Comparison of ENCODE assay signal across 36 cellular contexts in genomic region chr17:72262748-72263147, GRCh38.
"Had no signal": no experiment of that assay in that cellular context is flagged by ENCODE, and none has a peak within 500 bp of the region (broad histone marks: within the 10 kb centered on the region; RNA-seq: fewer than 3 reads in every experiment).

No MANE protein-coding gene starts in this region.

- H3K27me3 Mint-ChIP-seq: activated CD4-positive, alpha-beta T cell treated with anti-CD3 and anti-CD28 coated beads, Interleukin-2, amount 10 ng/mL, durations not matched to agents 24 days and 14 days had no signal

- H3K36me3 ChIP-seq: adrenal gland, brain microvascular endothelial cell, breast epithelium had no signal

- H3K27ac Mint-ChIP-seq: activated B cell treated with CpG ODN at 0.5 μM for 24 hours; activated CD4-positive, alpha-beta memory T cell treated with anti-CD3 and anti-CD28 coated beads for 36 hours; activated CD4-positive, alpha-beta T cell treated with anti-CD3 and anti-CD28 coated beads, Interleukin-2, amount 10 ng/mL, durations not matched to agents 24 days and 14 days; activated CD8-positive, alpha-beta T cell treated with anti-CD3 and anti-CD28 coated beads for 36 hours; activated naive CD4-positive, alpha-beta T cell treated with anti-CD3 and anti-CD28 coated beads for 36 hours; activated naive CD4-positive, alpha-beta T cell treated with anti-CD3 and anti-CD28 coated beads, Interleukin-2, amount 50 U/mL, for 72 hours; activated naive CD8-positive, alpha-beta T cell treated with anti-CD3 and anti-CD28 coated beads for 36 hours; activated T-cell treated with anti-CD3 and anti-CD28 coated beads, Interleukin-2, amount 50 U/mL, for 72 hours; activated T-helper 1 cell treated with anti-CD3 and anti-CD28 coated beads, Interleukin-12 subunit alpha, Interleukin-12 subunit beta, Interleukin-2, Interleukin-4 antibody, amounts not matched to agents 30 ng/mL and 10 ng/mL and 1 ng/mL, durations not matched to agents 14 hours and 24 hours and 36 hours; activated T-helper 17 cell treated with anti-CD3 and anti-CD28 coated beads, Interleukin-2, amount 50 U/mL, for 72 hours; T-helper 1 cell treated with Interleukin-12 subunit alpha and Interleukin-12 subunit beta and Interleukin-4 antibody, amounts not matched to agents 30 μg/mL and 1 μg/mL, for 36 hours; T-helper 2 cell treated with Interferon-gamma antibody and Interleukin-4, amounts not matched to agents 5 μg/mL and 100 μg/mL, for 36 hours had no signal

- H3K9me3 ChIP-seq: adrenal gland, body of pancreas, breast epithelium had no signal

- H3K27me3 ChIP-seq: adrenal gland, brain microvascular endothelial cell, breast epithelium had no signal

- ATAC-seq: activated CD8-positive, alpha-beta T cell treated with anti-CD3 and anti-CD28 coated beads for 36 hours; activated naive CD4-positive, alpha-beta T cell treated with anti-CD3 and anti-CD28 coated beads, Interleukin-2, amount 50 U/mL, for 72 hours; activated T-cell treated with anti-CD3 and anti-CD28 coated beads, Interleukin-2, amount 50 U/mL, for 4 hours; activated T-cell treated with anti-CD3 and anti-CD28 coated beads, Interleukin-2, amount 50 U/mL, for 72 hours; activated T-helper 17 cell treated with anti-CD3 and anti-CD28 coated beads, Interleukin-2, amount 50 U/mL, for 72 hours; body of pancreas had no signal

- H3K4me3 Mint-ChIP-seq: activated B cell treated with CpG ODN at 0.5 μM for 24 hours; activated CD4-positive, alpha-beta memory T cell treated with anti-CD3 and anti-CD28 coated beads for 36 hours; activated CD4-positive, alpha-beta T cell treated with anti-CD3 and anti-CD28 coated beads, Interleukin-2, amount 10 ng/mL, durations not matched to agents 24 days and 14 days; activated CD8-positive, alpha-beta T cell treated with anti-CD3 and anti-CD28 coated beads for 36 hours; activated naive CD4-positive, alpha-beta T cell treated with anti-CD3 and anti-CD28 coated beads for 36 hours; activated naive CD8-positive, alpha-beta T cell treated with anti-CD3 and anti-CD28 coated beads for 36 hours; activated T-cell treated with anti-CD3 and anti-CD28 coated beads, Interleukin-2, amount 50 U/mL, for 4 hours; activated T-cell treated with anti-CD3 and anti-CD28 coated beads, Interleukin-2, amount 50 U/mL, for 72 hours; activated T-helper 1 cell treated with anti-CD3 and anti-CD28 coated beads, Interleukin-12 subunit alpha, Interleukin-12 subunit beta, Interleukin-2, Interleukin-4 antibody, amounts not matched to agents 30 ng/mL and 10 ng/mL and 1 ng/mL, durations not matched to agents 14 hours and 24 hours and 36 hours; activated T-helper 17 cell treated with anti-CD3 and anti-CD28 coated beads, Interleukin-2, amount 50 U/mL, for 72 hours; T-helper 1 cell treated with Interleukin-12 subunit alpha and Interleukin-12 subunit beta and Interleukin-4 antibody, amounts not matched to agents 30 μg/mL and 1 μg/mL, for 36 hours; T-helper 2 cell treated with Interferon-gamma antibody and Interleukin-4, amounts not matched to agents 5 μg/mL and 100 μg/mL, for 36 hours had no signal

- H3K27ac ChIP-seq: adrenal gland, body of pancreas, brain microvascular endothelial cell, breast epithelium, VCaP had no signal

- H3K4me3 ChIP-seq: adrenal gland, body of pancreas, breast epithelium had no signal

- H3K4me1 ChIP-seq: adrenal gland, body of pancreas, breast epithelium had no signal

- H3K9me3 Mint-ChIP-seq: activated CD8-positive, alpha-beta T cell treated with anti-CD3 and anti-CD28 coated beads for 36 hours had no signal

- H3K36me3 Mint-ChIP-seq: activated CD4-positive, alpha-beta memory T cell treated with anti-CD3 and anti-CD28 coated beads for 36 hours; activated naive CD8-positive, alpha-beta T cell treated with anti-CD3 and anti-CD28 coated beads for 36 hours had no signal

- FAIRE-seq: astrocyte, TTC549 had no signal

- DNase-seq: activated B cell treated with CpG ODN at 0.5 μM for 24 hours; activated CD4-positive, alpha-beta memory T cell treated with anti-CD3 and anti-CD28 coated beads for 36 hours; activated CD4-positive, alpha-beta T cell treated with anti-CD3 and anti-CD28 coated beads for 4 hours; activated CD4-positive, alpha-beta T cell treated with anti-CD3 and anti-CD28 coated beads, Interleukin-2, amount 10 ng/mL, durations not matched to agents 24 days and 14 days; activated CD4-positive, alpha-beta T cell treated with anti-CD3 and anti-CD28 coated beads, Interleukin-2, amount 50 U/mL, for 1 hour; activated CD4-positive, alpha-beta T cell treated with anti-CD3 and anti-CD28 coated beads, Interleukin-2, amount 50 U/mL, for 4 hours; activated CD4-positive, CD25-positive, alpha-beta regulatory T cell treated with anti-CD3 and anti-CD28 coated beads, Interleukin-2, amount 50 U/mL, for 72 hours; activated CD8-positive, alpha-beta memory T cell treated with anti-CD3 and anti-CD28 coated beads, Interleukin-2, amount 50 U/mL, for 4 hours; activated CD8-positive, alpha-beta T cell treated with anti-CD3 and anti-CD28 coated beads for 36 hours; activated effector memory CD4-positive, alpha-beta T cell treated with anti-CD3 and anti-CD28 coated beads, Interleukin-2, amount 50 U/mL, for 16 hours; activated gamma-delta T cell treated with Interleukin-2 at 50 U/mL for 16 hours; activated naive CD4-positive, alpha-beta T cell; activated naive CD4-positive, alpha-beta T cell treated with anti-CD3 and anti-CD28 coated beads for 36 hours; activated naive CD4-positive, alpha-beta T cell treated with anti-CD3 and anti-CD28 coated beads, Interleukin-2, amount 50 U/mL, for 16 hours; activated naive CD8-positive, alpha-beta T cell treated with anti-CD3 and anti-CD28 coated beads for 36 hours; activated T-cell treated with anti-CD3 and anti-CD28 coated beads for 4 hours; activated T-cell treated with anti-CD3 and anti-CD28 coated beads, Interleukin-2, amount 50 U/mL, for 1 hour; activated T-cell treated with anti-CD3 and anti-CD28 coated beads, Interleukin-2, amount 50 U/mL, for 4 hours; activated T-cell treated with anti-CD3 and anti-CD28 coated beads, Interleukin-2, amount 50 U/mL, for 72 hours; adrenal gland; amniotic stem cell; aorta; body of pancreas; brain microvascular endothelial cell; central memory CD4-positive, alpha-beta T cell; T-helper 2 cell; T-helper 9 cell had no signal

- H3K4me1 Mint-ChIP-seq: activated B cell treated with CpG ODN at 0.5 μM for 24 hours; activated CD4-positive, alpha-beta T cell treated with anti-CD3 and anti-CD28 coated beads, Interleukin-2, amount 10 ng/mL, durations not matched to agents 24 days and 14 days; activated naive CD8-positive, alpha-beta T cell treated with anti-CD3 and anti-CD28 coated beads for 36 hours; activated T-helper 17 cell treated with anti-CD3 and anti-CD28 coated beads, Interleukin-2, amount 50 U/mL, for 72 hours had no signal
